ENCODE assay signal across 17 cellular contexts in genomic region chr13:112442483-112443090, GRCh38.
DNase-seq lines count a peak whose midpoint lies in the region; ATAC-seq, FAIRE-seq and TF ChIP-seq lines count a peak whose summit lies in the region.
"Had no signal": no experiment of that assay in that cellular context is flagged by ENCODE, and none has a peak within 500 bp of the region (broad histone marks: within the 10 kb centered on the region; RNA-seq: fewer than 3 reads in every experiment).

No MANE protein-coding gene starts in this region.

- H3K14ac ChIP-seq in IMR-90 (replicated peaks; ENCODE audit: low read depth, low read length), result no peak overlapping the region

- H3K9me1 ChIP-seq in IMR-90 (ENCODE audit: insufficient read depth, low read length), result no peaks in the 10 kb centered on the region

- H2AFZ ChIP-seq in IMR-90 (replicated peaks; ENCODE audit: low read length, poor library complexity), result peak overlapping the region; percentile 44
- H2AFZ ChIP-seq: hepatocyte had no signal

- H3K4me2 ChIP-seq in IMR-90 (ENCODE audit: low read depth, low read length), result peak overlapping the region; percentile 17; the same call in 1 of the 2 replicates
- H3K4me2 ChIP-seq: hepatocyte had no signal

- H3K4me1 ChIP-seq in IMR-90 (ENCODE audit: control insufficient read depth, insufficient read depth, low read length) (no peaks in the 10 kb centered on the region), right cardiac atrium (ENCODE audit: control insufficient read depth, insufficient read depth, low read length) (no peaks in the 10 kb centered on the region)
- H3K4me1 ChIP-seq: testis had no signal

- H3K4ac ChIP-seq in IMR-90 (ENCODE audit: low read depth, low read length), result no peak overlapping the region

- H4K20me1 ChIP-seq in IMR-90 (ENCODE audit: insufficient read depth, low read length), result no peaks in the 10 kb centered on the region

- no peaks in the 10 kb centered on the region for H3K36me3 Mint-ChIP-seq in activated naive CD8-positive, alpha-beta T cell treated with anti-CD3 and anti-CD28 coated beads, Interleukin-2, amount 50 U/mL, for 24 hours (ENCODE audit: low read depth)
- H3K36me3 Mint-ChIP-seq: activated naive CD8-positive, alpha-beta T cell treated with anti-CD3 and anti-CD28 coated beads for 36 hours; CD4-positive, alpha-beta memory T cell had no signal

- FAIRE-seq in bronchial epithelial cell (lab: Jason Lieb, UNC), result no peak

- H2AK5ac ChIP-seq in IMR-90 (ENCODE audit: low read depth, low read length), result no peak overlapping the region

- ATAC-seq in IMR-90 (ENCODE audit: low read depth), result peak; percentile 37
- ATAC-seq in right cardiac atrium, result no peak
- ATAC-seq in activated naive CD8-positive, alpha-beta T cell treated with anti-CD3 and anti-CD28 coated beads, Interleukin-2, amount 50 U/mL, for 24 hours, result no peak

- TF ChIP-seq POLR2A in IMR-90 (IDR thresholded peaks at IDR 0.05; ENCODE audit: low read depth, low read length), result no peak

- POLR2A ChIA-PET in IMR-90 (lab: Charles Lee; ENCODE audit: unreplicated experiment), result no interaction called here

- no peak overlapping the region for H3K56ac ChIP-seq in IMR-90 (ENCODE audit: extremely low read depth, insufficient read depth, low read length)

- H2BK20ac ChIP-seq in IMR-90 (ENCODE audit: low read depth, low read length), result no peak overlapping the region

- no TSS peak for BruUV-seq in IMR-90 (replicated peaks; lab: Mats Ljungman, UMichigan)

- H2BK5ac ChIP-seq in IMR-90 (ENCODE audit: low read depth, low read length, poor library complexity, severe bottlenecking), result no peak overlapping the region

- in situ Hi-C loops in IMR-90 (cut with MboI; ENCODE audit: low sequenced_read_pairs), result loop anchor here (5.0 kb wide), 1 partner anchor 970 kb away; no protein-coding TSS in a partner anchor

- no peak overlapping the region for H2BK15ac ChIP-seq in IMR-90 (ENCODE audit: low read depth, low read length)

- no peak for TF ChIP-seq CTCF in IMR-90 (conservative IDR thresholded peaks at IDR 0.05; ENCODE audit: low read depth, low read length)
- TF ChIP-seq CTCF in bronchial epithelial cell (IDR thresholded peaks at IDR 0.05; ENCODE audit: insufficient read depth, low read length, severe bottlenecking), result no peak

- CTCF ChIA-PET in IMR-90 (lab: Yijun Ruan, JAX), result no interaction called here

- H3K36me3 ChIP-seq in IMR-90 (ENCODE audit: control insufficient read depth, insufficient read depth, low read length) (no peaks in the 10 kb centered on the region), bronchial epithelial cell (ENCODE audit: control insufficient read depth, insufficient read depth, low read length) (no peaks in the 10 kb centered on the region)
- H3K36me3 ChIP-seq: brain microvascular endothelial cell had no signal

- H3K27me3 ChIP-seq in IMR-90 (ENCODE audit: control insufficient read depth, insufficient read depth, low read length), result peaks cover 9% of the 10 kb centered on the region
- H3K27me3 ChIP-seq in bronchial epithelial cell (ENCODE audit: control insufficient read depth, insufficient read depth, low read length), result no peaks in the 10 kb centered on the region
- H3K27me3 ChIP-seq in right cardiac atrium (ENCODE audit: control insufficient read depth, insufficient read depth), result no peaks in the 10 kb centered on the region
- H3K27me3 ChIP-seq: brain microvascular endothelial cell, testis had no signal

- H3K27ac Mint-ChIP-seq in activated naive CD8-positive, alpha-beta T cell treated with anti-CD3 and anti-CD28 coated beads, Interleukin-2, amount 50 U/mL, for 24 hours, result no peak overlapping the region
- H3K27ac Mint-ChIP-seq: activated naive CD8-positive, alpha-beta T cell treated with anti-CD3 and anti-CD28 coated beads for 36 hours; CD4-positive, alpha-beta memory T cell had no signal

- peaks cover 26% of the 10 kb centered on the region for H3K27me3 Mint-ChIP-seq in activated naive CD8-positive, alpha-beta T cell treated with anti-CD3 and anti-CD28 coated beads, Interleukin-2, amount 50 U/mL, for 24 hours

- H3K27ac ChIP-seq in IMR-90 (ENCODE audit: insufficient read depth, low read length) (no peak overlapping the region), right cardiac atrium (ENCODE audit: low read length) (no peak overlapping the region)
- H3K27ac ChIP-seq: brain microvascular endothelial cell, hepatocyte, testis had no signal

- no peak overlapping the region for H4K5ac ChIP-seq in IMR-90 (ENCODE audit: low read depth, low read length)

- no peaks in the 10 kb centered on the region for H3K9me3 ChIP-seq in IMR-90 (ENCODE audit: control insufficient read depth, insufficient read depth, low read length)
- H3K9me3 ChIP-seq in right cardiac atrium (ENCODE audit: control insufficient read depth, low read length), result no peaks in the 10 kb centered on the region
- H3K9me3 ChIP-seq: testis had no signal

- DNase-seq in activated CD8-positive, alpha-beta memory T cell treated with anti-CD3 and anti-CD28 coated beads for 24 hours, result peak; percentile 46
- no peak for DNase-seq in activated CD8-positive, alpha-beta memory T cell treated with anti-CD3 and anti-CD28 coated beads, Interleukin-2, amount 50 U/mL, for 4 hours
- DNase-seq in IMR-90 (peak; percentile 5), bronchial epithelial cell (ENCODE audit: low read depth) (peak; percentile 9), mesenteric fat pad (ENCODE audit: low spot score) (peak; percentile 81), right cardiac atrium (no peak), HUDEP-2 (lab: John Stamatoyannopoulos, UW; ENCODE audit: unreplicated experiment in 76 of 76) (no peak)
- DNase-seq in activated naive CD8-positive, alpha-beta T cell treated with anti-CD3 and anti-CD28 coated beads, Interleukin-2, amount 50 U/mL, for 24 hours, result no peak
- DNase-seq: activated naive CD8-positive, alpha-beta T cell treated with anti-CD3 and anti-CD28 coated beads for 36 hours; activated T-cell treated with anti-CD3 and anti-CD28 coated beads for 4 hours; brain microvascular endothelial cell; CD4-positive, alpha-beta memory T cell; MM.1S; SHP77 treated with DMSO at 0.1 percent for 48 hours; stimulated activated CD4-positive, alpha-beta T cell treated with anti-CD3 and anti-CD28 coated beads, Interleukin-4, amount 100 ng/mL, for 24 hours; testis had no signal

- WGBS in IMR-90 (ENCODE audit: extremely low coverage in 2 of 2, insufficient read length in 1 of 2), 2 experiments, result 27% methylated on average over 2 of the region's 21 CpGs; no CpG with 5 or more reads in 1 of the 2 experiments
- WGBS in right cardiac atrium, result 51% methylated on average over 21 of the region's 21 CpGs

- no peak overlapping the region for H4K91ac ChIP-seq in IMR-90 (ENCODE audit: insufficient read depth, low read depth, low read length)

- intact Hi-C loops in IMR-90 (cut with micrococcal nuclease), result loop anchor here (10.0 kb wide), 1 partner anchor 1378 kb away; no protein-coding TSS in a partner anchor
- intact Hi-C loops in right cardiac atrium (cut with DNase I), result loop anchor here in 3 of 4 donors (1.0 to 5.0 kb wide), 3 partner anchors 965 to 968 kb away; no protein-coding TSS in a partner anchor

- H2BK120ac ChIP-seq in IMR-90 (ENCODE audit: low read depth, low read length), result no peak overlapping the region

- H3K4me3 Mint-ChIP-seq in activated naive CD8-positive, alpha-beta T cell treated with anti-CD3 and anti-CD28 coated beads, Interleukin-2, amount 50 U/mL, for 24 hours, result no peak overlapping the region
- H3K4me3 Mint-ChIP-seq: activated naive CD8-positive, alpha-beta T cell treated with anti-CD3 and anti-CD28 coated beads for 36 hours; CD4-positive, alpha-beta memory T cell had no signal

- no peaks in the 10 kb centered on the region for H3K79me1 ChIP-seq in IMR-90 (ENCODE audit: low read depth in 1 of 2, low read length in 2 of 2)

- H4K8ac ChIP-seq in IMR-90 (ENCODE audit: low read depth in 2 of 2, low read length in 2 of 2), result no peak overlapping the region

- H3K4me3 ChIP-seq in IMR-90 (ENCODE audit: insufficient read depth, low read depth, low read length) (no peak overlapping the region), bronchial epithelial cell (ENCODE audit: low read depth, low read length) (no peak overlapping the region), right cardiac atrium (ENCODE audit: low read length) (no peak overlapping the region)
- H3K4me3 ChIP-seq: hepatocyte, testis had no signal

- no peak overlapping the region for H3K9ac ChIP-seq in IMR-90 (ENCODE audit: low read depth, low read length)

- H3K9me3 Mint-ChIP-seq in activated naive CD8-positive, alpha-beta T cell treated with anti-CD3 and anti-CD28 coated beads, Interleukin-2, amount 50 U/mL, for 24 hours, result peaks cover 10% of the 10 kb centered on the region

- H3K4me1 Mint-ChIP-seq in activated naive CD8-positive, alpha-beta T cell treated with anti-CD3 and anti-CD28 coated beads, Interleukin-2, amount 50 U/mL, for 24 hours, result no peaks in the 10 kb centered on the region

- H3K23ac ChIP-seq in IMR-90 (ENCODE audit: low read depth, low read length), result no peak overlapping the region

- H3K18ac ChIP-seq in IMR-90 (ENCODE audit: low read depth, low read length), result no peak overlapping the region

- H2AK9ac ChIP-seq in IMR-90 (replicated peaks; ENCODE audit: low read depth, low read length, poor library complexity), result no peak overlapping the region

- no peak for TF ChIP-seq RAD21 in IMR-90 (IDR thresholded peaks at IDR 0.05; ENCODE audit: low read length)

- dilution Hi-C loops in IMR-90 (cut with HindIII; ENCODE audit: low sequenced_read_pairs, unreplicated experiment), result no loop called here

TF ChIP-seq in IMR-90, 13 proteins besides CTCF, POLR2A, EP300 and RAD21 (continues in another document):
- TF ChIP-seq, protein P1, sequence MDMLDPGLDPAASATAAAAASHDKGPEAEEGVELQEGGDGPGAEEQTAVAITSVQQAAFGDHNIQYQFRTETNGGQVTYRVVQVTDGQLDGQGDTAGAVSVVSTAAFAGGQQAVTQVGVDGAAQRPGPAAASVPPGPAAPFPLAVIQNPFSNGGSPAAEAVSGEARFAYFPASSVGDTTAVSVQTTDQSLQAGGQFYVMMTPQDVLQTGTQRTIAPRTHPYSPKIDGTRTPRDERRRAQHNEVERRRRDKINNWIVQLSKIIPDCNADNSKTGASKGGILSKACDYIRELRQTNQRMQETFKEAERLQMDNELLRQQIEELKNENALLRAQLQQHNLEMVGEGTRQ (IDR thresholded peaks at IDR 0.05; ENCODE audit: low read depth, low read length), result no peak
- TF ChIP-seq MAFK (IDR thresholded peaks at IDR 0.05; ENCODE audit: low read depth, low read length) (no peak), MXI1 (IDR thresholded peaks at IDR 0.05; ENCODE audit: borderline replicate concordance, low read depth, low read length) (no peak), NFE2L2 (IDR thresholded peaks at IDR 0.05; ENCODE audit: low read depth, low read length) (no peak), CEBPB (IDR thresholded peaks at IDR 0.05; ENCODE audit: low read depth, low read length) (no peak), SMC3 (IDR thresholded peaks at IDR 0.05; ENCODE audit: low read depth, low read length) (no peak), CHD1 (IDR thresholded peaks at IDR 0.05; ENCODE audit: low read depth, low read length) (no peak), FOS (IDR thresholded peaks at IDR 0.05; ENCODE audit: low read depth, low read length) (no peak), MAZ (IDR thresholded peaks at IDR 0.05; ENCODE audit: borderline replicate concordance, low read depth, low read length) (no peak), RFX5 (IDR thresholded peaks at IDR 0.05; ENCODE audit: low read depth, low read length) (no peak)

Comparison
In these comparisons a context has a peak if more than half of its experiments do, and no peak if none do; other contexts are left out.
1. DNase-seq: peak in activated CD8-positive, alpha-beta memory T cell treated with anti-CD3 and anti-CD28 coated beads for 24 hours (single experiment), IMR-90 (single experiment), bronchial epithelial cell (single experiment) and mesenteric fat pad (single experiment); none in activated CD8-positive, alpha-beta memory T cell treated with anti-CD3 and anti-CD28 coated beads, Interleukin-2, amount 50 U/mL, for 4 hours (single experiment), right cardiac atrium (0 of 3), activated naive CD8-positive, alpha-beta T cell treated with anti-CD3 and anti-CD28 coated beads, Interleukin-2, amount 50 U/mL, for 24 hours (single experiment) and HUDEP-2 (0 of 76).